19 cellular contexts compared by ENCODE assay signal in the genomic region with DNA sequence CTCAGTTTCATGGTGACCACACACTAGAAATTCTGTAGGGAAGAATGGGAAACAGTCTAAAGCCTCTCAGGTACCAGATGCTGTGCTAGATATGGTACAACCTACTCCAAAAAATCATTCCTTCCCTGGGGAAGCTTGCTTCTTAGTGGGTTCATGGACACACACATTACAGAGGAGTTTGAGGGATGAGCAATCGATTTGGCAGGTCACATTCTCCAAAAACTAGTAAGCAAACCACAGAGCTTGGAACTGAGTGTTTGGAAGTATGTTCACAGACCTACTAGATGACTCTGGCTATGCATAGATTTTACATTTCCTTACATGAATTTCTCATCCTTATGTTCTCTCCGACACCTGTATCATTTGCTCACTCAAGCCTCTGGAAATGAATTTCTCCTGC. TPM values are rescaled to one million over a fixed set of nuclear protein-coding genes. Genes with fewer than 3 reads are reported as not detected.
A peak's percentile ranks its signal among the peaks of the same experiment; 100 is the strongest.
DNase-seq lines count a peak whose midpoint lies in the region; ATAC-seq and TF ChIP-seq lines count a peak whose summit lies in the region.
"Had no signal": no experiment of that assay in that cellular context is flagged by ENCODE, and none has a peak within 500 bp of the region (broad histone marks: within the 10 kb centered on the region; RNA-seq: fewer than 3 reads in every experiment).

No MANE protein-coding gene starts in this region.

- TF ChIP-seq POLR2A in right lobe of liver (IDR thresholded peaks at IDR 0.05): no peak

- no peak overlapping the region for H3K4me2 ChIP-seq in mesendoderm (ENCODE audit: low read length)

- H3K79me1 ChIP-seq in mesendoderm (ENCODE audit: low read length): no peaks in the 10 kb centered on the region

- TF ChIP-seq CTCF in foreskin fibroblast (IDR thresholded peaks at IDR 0.05; ENCODE audit: low read depth, low read length) (no peak), right lobe of liver (IDR thresholded peaks at IDR 0.05) (no peak)

- H2BK120ac ChIP-seq in mesendoderm (ENCODE audit: low read depth, low read length): no peak overlapping the region

- no peak overlapping the region for H3K18ac ChIP-seq in mesendoderm (ENCODE audit: low read length)

- H2AK5ac ChIP-seq in mesendoderm (ENCODE audit: low read length): no peak overlapping the region

- H3K9me3 ChIP-seq in adipocyte (ENCODE audit: control insufficient read depth, low read length) (peaks cover 7% of the 10 kb centered on the region), right lobe of liver (no peaks in the 10 kb centered on the region)

- no peak for ATAC-seq in right lobe of liver
- ATAC-seq: stimulated activated naive CD8-positive, alpha-beta T cell treated with anti-CD3 and anti-CD28 coated beads, Interleukin-15, amount 100 ng/mL, for 72 hours had no signal

- H2BK5ac ChIP-seq in mesendoderm (ENCODE audit: low read length): no peak overlapping the region

- H3K27ac ChIP-seq in mesendoderm (ENCODE audit: low read depth, low read length) (no peak overlapping the region), caudate nucleus (ENCODE audit: low read depth, low read length) (no peak overlapping the region), right lobe of liver (no peak overlapping the region)
- H3K27ac ChIP-seq: ascending aorta, spleen had no signal

- no peak overlapping the region for H3K56ac ChIP-seq in mesendoderm (ENCODE audit: low read length)

- WGBS in mesendoderm (ENCODE audit: extremely low coverage, insufficient coverage, low lambda C conversion rate): no CpG with 5 or more reads among the region's 2 CpGs
- WGBS in right lobe of liver (ENCODE audit: insufficient coverage, low coverage, low lambda C conversion rate, missing lambda C conversion rate): 93% methylated on average over 1 of the region's 2 CpGs

- DNase-seq in AG08395 (ENCODE audit: low spot score): peak; percentile 88
- DNase-seq in HS-5 (ENCODE audit: low read depth): peak; percentile 86
- peak; percentile 54 for DNase-seq in adipocyte (ENCODE audit: low read depth)
- peak; percentile 82 to 90 for DNase-seq in foreskin fibroblast
- no peak for DNase-seq in mesendoderm
- DNase-seq in caudate nucleus (lab: John Stamatoyannopoulos, UW): no peak
- no peak for DNase-seq in right lobe of liver
- no peak for DNase-seq in superior temporal gyrus (ENCODE audit: extremely low spot score)
- DNase-seq: activated CD4-positive, alpha-beta T cell treated with anti-CD3 and anti-CD28 coated beads, Interleukin-2, amount 50 U/mL, for 48 hours; activated effector memory CD4-positive, alpha-beta T cell treated with Interleukin-2 at 50 U/mL for 16 hours; effector memory CD4-positive, alpha-beta T cell; glutamatergic neuron; kidney; NCI-H2081; Right ventricle myocardium superior; spleen; stimulated activated naive CD8-positive, alpha-beta T cell treated with anti-CD3 and anti-CD28 coated beads, Interleukin-15, amount 100 ng/mL, for 72 hours; T-helper 9 cell had no signal

- H3K9ac ChIP-seq in adipocyte (ENCODE audit: low read length) (no peak overlapping the region), mesendoderm (ENCODE audit: low read length) (no peak overlapping the region)

- no peak overlapping the region for H3K4me3 ChIP-seq in adipocyte (ENCODE audit: low read length)
- no peak overlapping the region for H3K4me3 ChIP-seq in foreskin fibroblast (ENCODE audit: low read depth in 1 of 2, low read length in 2 of 2)
- no peak overlapping the region for H3K4me3 ChIP-seq in mesendoderm (ENCODE audit: low read length)
- no peak overlapping the region for H3K4me3 ChIP-seq in right lobe of liver
- H3K4me3 ChIP-seq: ascending aorta, spleen had no signal

- no peak overlapping the region for H2BK15ac ChIP-seq in mesendoderm (replicated peaks; ENCODE audit: low read depth)

- no peak overlapping the region for H4K8ac ChIP-seq in mesendoderm (ENCODE audit: low read depth, low read length)

- no peak overlapping the region for H3K4ac ChIP-seq in mesendoderm (ENCODE audit: low read depth, low read length)

- H3K27me3 ChIP-seq in adipocyte (replicated peaks; ENCODE audit: control insufficient read depth, insufficient read depth, low read length) (no peaks in the 10 kb centered on the region), mesendoderm (ENCODE audit: insufficient read depth, low read length, poor library complexity) (no peaks in the 10 kb centered on the region), right lobe of liver (no peaks in the 10 kb centered on the region)
- H3K27me3 ChIP-seq: ascending aorta, spleen had no signal

- H3K36me3 ChIP-seq in adipocyte (ENCODE audit: control insufficient read depth, insufficient read depth, low read length, severe bottlenecking): no peaks in the 10 kb centered on the region
- H3K36me3 ChIP-seq in mesendoderm (ENCODE audit: control insufficient read depth, insufficient read depth, low read length): no peaks in the 10 kb centered on the region
- H3K36me3 ChIP-seq in right lobe of liver: no peaks in the 10 kb centered on the region

- no peak overlapping the region for H4K5ac ChIP-seq in mesendoderm (ENCODE audit: low read length)

- intact Hi-C loops in right lobe of liver (cut with DNase I): no loop called here

- no peaks in the 10 kb centered on the region for H3K79me2 ChIP-seq in mesendoderm (ENCODE audit: control insufficient read depth, insufficient read depth, low read length)

- H3K23ac ChIP-seq in mesendoderm (ENCODE audit: low read length): no peak overlapping the region

- H3K4me1 ChIP-seq in adipocyte (ENCODE audit: control insufficient read depth, insufficient read depth, low read length) (peaks cover 36% of the 10 kb centered on the region), mesendoderm (ENCODE audit: control insufficient read depth, low read depth, low read length) (no peaks in the 10 kb centered on the region), right lobe of liver (no peaks in the 10 kb centered on the region)

RNA-seq across cellular contexts. Expression of gene EVA1C, which starts 10.8 kb away (rescaled TPM):
- polyA plus RNA-seq in mesendoderm (2013, experiment 1 of 2): 0.60 TPM
- 0.80 TPM for polyA plus RNA-seq in mesendoderm (2013, experiment 2 of 2)
- 1 to 10 TPM; 2.4 to 5.9 (median 4.2) TPM for total RNA-seq in right lobe of liver

RNA-seq across cellular contexts. Expression of gene URB1, which starts 30.5 kb away (rescaled TPM):
- 7.0 TPM for polyA plus RNA-seq in mesendoderm (2013, experiment 1 of 2)
- 6.7 TPM for polyA plus RNA-seq in mesendoderm (2013, experiment 2 of 2)
- 10 to 100 TPM in 3 of 6 experiments, 1 to 10 TPM in 3; 6.3 to 13.6 (median 9.8) TPM for total RNA-seq in right lobe of liver

Comparison
In these comparisons a context has a peak if more than half of its experiments do, and no peak if none do; other contexts are left out.
1. DNase-seq: peak in AG08395 (single experiment), HS-5 (single experiment), adipocyte (single experiment) and foreskin fibroblast (2 of 2); none in mesendoderm (single experiment), caudate nucleus (0 of 61), right lobe of liver (0 of 3) and superior temporal gyrus (single experiment).